Comparison of ENCODE assay signal across 14 cellular contexts in genomic region chr20:38201356-38201755, GRCh38. TPM values are rescaled to one million over a fixed set of nuclear protein-coding genes. Genes with fewer than 3 reads are reported as not detected.
A peak's percentile ranks its signal among the peaks of the same experiment; 100 is the strongest.
DNase-seq lines count a peak whose midpoint lies in the region; ATAC-seq and TF ChIP-seq lines count a peak whose summit lies in the region.
"Had no signal": no experiment of that assay in that cellular context is flagged by ENCODE, and none has a peak within 500 bp of the region (broad histone marks: within the 10 kb centered on the region; RNA-seq: fewer than 3 reads in every experiment).

No MANE protein-coding gene starts in this region.

- no peaks in the 10 kb centered on the region; the same call in 1 of the 2 replicates for H3K9me3 ChIP-seq in AG04450 (ENCODE audit: control insufficient read depth, insufficient read depth, low read length)
- H3K9me3 ChIP-seq in right lobe of liver: no peaks in the 10 kb centered on the region
- no peaks in the 10 kb centered on the region for H3K9me3 ChIP-seq in CD4-positive, alpha-beta T cell (ENCODE audit: control insufficient read depth, low read length)
- H3K9me3 ChIP-seq: BLaER1 treated with 17β-estradiol and CSF1 and Interleukin-3, amounts not matched to agents 10 nM and 100 nM had no signal

- peak overlapping the region; percentile 52 for H3K27ac ChIP-seq in AG04450 (ENCODE audit: low read depth, low read length)
- H3K27ac ChIP-seq in brain microvascular endothelial cell: peak overlapping the region; percentile 30
- H3K27ac ChIP-seq in right lobe of liver: no peak overlapping the region
- H3K27ac ChIP-seq in CD4-positive, alpha-beta T cell (ENCODE audit: low read depth, low read length): no peak overlapping the region
- H3K27ac ChIP-seq: left ventricle myocardium inferior, skin epidermis had no signal

- peaks cover 15% of the 10 kb centered on the region for H3K27me3 Mint-ChIP-seq in CD4-positive, alpha-beta T cell

- ATAC-seq in right lobe of liver (peak in 3 of 4 donors; percentile 33 to 59 (median 36)), GM19023 (IDR thresholded peaks at IDR 0.05; ENCODE audit: unreplicated experiment) (no peak)
- no peak for ATAC-seq in CD4-positive, alpha-beta T cell (ENCODE audit: poor library complexity)
- ATAC-seq: GM12878 had no signal

- TF ChIP-seq CTCF in AG04450 (IDR thresholded peaks at IDR 0.05; ENCODE audit: low read depth, low read length) (no peak), brain microvascular endothelial cell (IDR thresholded peaks at IDR 0.05; ENCODE audit: low read depth, low read length, missing control alignments) (no peak), right lobe of liver (IDR thresholded peaks at IDR 0.05) (no peak)
- TF ChIP-seq CTCF in CD4-positive, alpha-beta T cell (IDR thresholded peaks at IDR 0.05): no peak

- H3K27me3 ChIP-seq in AG04450 (ENCODE audit: control insufficient read depth, insufficient read depth, low read length): peaks cover 4% of the 10 kb centered on the region
- no peaks in the 10 kb centered on the region for H3K27me3 ChIP-seq in brain microvascular endothelial cell (replicated peaks)
- H3K27me3 ChIP-seq in right lobe of liver: no peaks in the 10 kb centered on the region
- H3K27me3 ChIP-seq in CD4-positive, alpha-beta T cell (ENCODE audit: control insufficient read depth, insufficient read depth, low read length): no peaks in the 10 kb centered on the region
- H3K27me3 ChIP-seq: BLaER1 treated with 17β-estradiol and CSF1 and Interleukin-3, amounts not matched to agents 10 nM and 100 nM had no signal

- POLR2A ChIA-PET in AG04450 (lab: Yijun Ruan, JAX): interaction anchor here (0.6 to 1.3 kb wide), 3 partner anchors 16 to 1716 kb away, joined by 3 to 7 read pairs (median 4); no protein-coding TSS in a partner anchor
- POLR2A ChIA-PET in CD4-positive, alpha-beta T cell (lab: Charles Lee): no interaction called here

- no peak overlapping the region for H3K4me3 Mint-ChIP-seq in CD4-positive, alpha-beta T cell
- H3K4me3 Mint-ChIP-seq: activated naive CD4-positive, alpha-beta T cell treated with anti-CD3 and anti-CD28 coated beads for 36 hours had no signal

- no peaks in the 10 kb centered on the region for H3K36me3 ChIP-seq in brain microvascular endothelial cell (replicated peaks)
- H3K36me3 ChIP-seq in right lobe of liver: no peaks in the 10 kb centered on the region
- H3K36me3 ChIP-seq: BLaER1 treated with 17β-estradiol and CSF1 and Interleukin-3, amounts not matched to agents 10 nM and 100 nM; left ventricle myocardium inferior had no signal

- no peaks in the 10 kb centered on the region for H3K4me1 ChIP-seq in right lobe of liver

- CTCF ChIA-PET in AG04450 (lab: Charles Lee): interaction anchor here (0.6 to 1.7 kb wide), 4 partner anchors 18 to 143 kb away, joined by 3 to 8 read pairs (median 4); no protein-coding TSS in a partner anchor
- CTCF ChIA-PET in CD4-positive, alpha-beta T cell (lab: Charles Lee): no interaction called here

- intact Hi-C loops in right lobe of liver (cut with DNase I): no loop called here
- intact Hi-C loops in CD4-positive, alpha-beta T cell (cut with DNase I, micrococcal nuclease): no loop called here

- peak; percentile 61 for DNase-seq in AG04450 (ENCODE audit: low read depth, low spot score)
- DNase-seq in LHCN-M2 (ENCODE audit: low read depth): peak; percentile 76
- DNase-seq in brain microvascular endothelial cell: peak; percentile 84
- peak in 2 of 3 donors; percentile 17 to 47 for DNase-seq in right lobe of liver
- no peak for DNase-seq in activated CD4-positive, CD25-positive, alpha-beta regulatory T cell (lab: John Stamatoyannopoulos, UW)
- no peak for DNase-seq in CD4-positive, alpha-beta T cell
- no peak for DNase-seq in activated gamma-delta T cell (lab: John Stamatoyannopoulos, UW)
- DNase-seq: activated naive CD4-positive, alpha-beta T cell treated with anti-CD3 and anti-CD28 coated beads for 36 hours; left ventricle myocardium inferior; NCI-H82 had no signal

- H3K9me3 Mint-ChIP-seq in CD4-positive, alpha-beta T cell: no peaks in the 10 kb centered on the region
- H3K9me3 Mint-ChIP-seq: activated naive CD4-positive, alpha-beta T cell treated with anti-CD3 and anti-CD28 coated beads for 36 hours had no signal

- no CpG with 5 or more reads among the region's 6 CpGs for WGBS in right lobe of liver (ENCODE audit: insufficient coverage, low coverage, low lambda C conversion rate, missing lambda C conversion rate)

- H3K4me3 ChIP-seq in AG04450 (ENCODE audit: low read depth, low read length) (no peak overlapping the region), brain microvascular endothelial cell (ENCODE audit: low read depth, low read length) (no peak overlapping the region), right lobe of liver (no peak overlapping the region)
- H3K4me3 ChIP-seq: BLaER1 treated with 17β-estradiol and CSF1 and Interleukin-3, amounts not matched to agents 10 nM and 100 nM; GM12878; left ventricle myocardium inferior; skin epidermis had no signal

- no peak overlapping the region for H3K27ac Mint-ChIP-seq in CD4-positive, alpha-beta T cell
- H3K27ac Mint-ChIP-seq: activated naive CD4-positive, alpha-beta T cell treated with anti-CD3 and anti-CD28 coated beads for 36 hours had no signal

- H3K4me1 Mint-ChIP-seq in CD4-positive, alpha-beta T cell (ENCODE audit: low read depth): no peaks in the 10 kb centered on the region

- TF ChIP-seq POLR2A in right lobe of liver (IDR thresholded peaks at IDR 0.05): no peak

- H3K36me3 Mint-ChIP-seq in CD4-positive, alpha-beta T cell (ENCODE audit: low read depth): no peaks in the 10 kb centered on the region

- in situ Hi-C loops in brain microvascular endothelial cell (cut with HindIII; ENCODE audit: low pct_ligation_motif_present, low sequenced_read_pairs): no loop called here

RNA-seq across cellular contexts. Expression of gene TGM2, which starts 36.3 kb away (rescaled TPM):
- polyA plus RNA-seq in AG04450 (2011; rRNA removed): 326 and 398 TPM in 2 replicates
- polyA minus RNA-seq in AG04450 (2011; rRNA and poly(A)+ RNA removed): 277 and 363 TPM in 2 replicates
- 6.3 and 7.4 TPM in 2 replicates for total RNA-seq in LHCN-M2 (2014; rRNA removed)
- polyA plus RNA-seq in LHCN-M2 (2012): 21.7 TPM
- 100 to 1,000 TPM; 135 to 940 (median 474) TPM for total RNA-seq in right lobe of liver
- under 1 TPM; 0.06 to 0.27 TPM for total RNA-seq in CD4-positive, alpha-beta T cell
- total RNA-seq: activated naive CD4-positive, alpha-beta T cell treated with anti-CD3 and anti-CD28 coated beads for 36 hours had no signal

RNA-seq across cellular contexts. Expression of gene KIAA1755, which starts 59.2 kb away (rescaled TPM):
- 2.9 and 3.5 TPM in 2 replicates for polyA plus RNA-seq in AG04450 (2011; rRNA removed)
- polyA minus RNA-seq in AG04450 (2011; rRNA and poly(A)+ RNA removed): 2.7 and 4.6 TPM in 2 replicates
- 0.17 and 0.45 TPM in 2 replicates for total RNA-seq in LHCN-M2 (2014; rRNA removed)
- polyA plus RNA-seq in LHCN-M2 (2012): 0.17 TPM
- 1 to 10 TPM in 4 of 6 experiments, under 1 TPM in 2; 0.06 to 2.7 (median 1.5) TPM for total RNA-seq in right lobe of liver
- total RNA-seq in CD4-positive, alpha-beta T cell: not detected
- total RNA-seq: activated naive CD4-positive, alpha-beta T cell treated with anti-CD3 and anti-CD28 coated beads for 36 hours; GM12878 had no signal
- polyA plus RNA-seq: GM12878 had no signal

Comparison
In these comparisons a context has a peak if more than half of its experiments do, and no peak if none do; other contexts are left out.
1. DNase-seq: peak in AG04450 (single experiment), LHCN-M2 (single experiment), brain microvascular endothelial cell (single experiment) and right lobe of liver (2 of 3); none in activated CD4-positive, CD25-positive, alpha-beta regulatory T cell (0 of 4), CD4-positive, alpha-beta T cell (0 of 10) and activated gamma-delta T cell (single experiment).
2. H3K27ac ChIP-seq: peak in AG04450 (single experiment) and brain microvascular endothelial cell (single experiment); none in right lobe of liver (0 of 3) and CD4-positive, alpha-beta T cell (single experiment).
3. ATAC-seq: peak in right lobe of liver (3 of 4); none in CD4-positive, alpha-beta T cell (single experiment) and GM19023 (single experiment).
4. RNA of gene TGM2, which starts 36.3 kb away (total RNA-seq): 135 to 940 TPM in right lobe of liver; 6.3 to 7.4 TPM in LHCN-M2 and 0.06 to 0.27 TPM in CD4-positive, alpha-beta T cell; every median in the first group is over 10 times any median in the second.